In the genomic region with DNA sequence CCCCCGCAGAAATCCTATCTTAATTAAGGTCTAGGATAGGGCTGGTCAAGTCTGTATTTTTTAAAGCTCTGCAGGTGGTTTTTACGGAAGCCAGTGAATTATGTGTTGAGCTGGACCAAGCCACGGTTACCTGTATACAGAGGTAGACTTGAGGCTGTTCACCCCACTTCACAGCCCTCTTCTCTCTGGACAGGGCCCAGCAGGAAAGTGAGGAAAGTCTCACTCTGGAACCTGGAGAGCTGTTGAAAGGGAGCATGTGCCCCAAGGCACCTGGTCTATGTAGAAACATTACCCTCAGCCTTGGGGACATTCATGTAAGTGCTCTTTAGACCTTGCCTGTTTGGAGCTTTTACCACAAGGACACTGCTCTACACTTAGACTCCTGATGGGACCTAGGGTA, we compare ENCODE assay signal across 31 cellular contexts. TPM values are rescaled to one million over a fixed set of nuclear protein-coding genes. Genes with fewer than 3 reads are reported as not detected.
"Had no signal": no experiment of that assay in that cellular context is flagged by ENCODE, and none has a peak within 500 bp of the region (broad histone marks: within the 10 kb centered on the region; RNA-seq: fewer than 3 reads in every experiment).

No MANE protein-coding gene starts in this region.

- H3K4me3 Mint-ChIP-seq: activated naive CD8-positive, alpha-beta T cell treated with anti-CD3 and anti-CD28 coated beads, Interleukin-2, amount 50 U/mL, for 24 hours; memory B cell; naive thymus-derived CD8-positive, alpha-beta T cell; stimulated activated memory B cell treated with anti-CD40 and anti-IgM and Interleukin-4, amounts not matched to agents 10 μg/mL and 1 μg/mL and 100 μg/mL, for 72 hours; T-helper 1 cell treated with Interleukin-12 subunit alpha and Interleukin-12 subunit beta and Interleukin-4 antibody, amounts not matched to agents 30 μg/mL and 1 μg/mL, for 36 hours had no signal

- H3K4me3 ChIP-seq: esophagus muscularis mucosa, ovary, prostate gland, sigmoid colon, stomach, tibial artery had no signal

- ATAC-seq: activated CD4-positive, CD25-positive, alpha-beta regulatory T cell treated with anti-CD3 and anti-CD28 coated beads, Interleukin-2, amount 50 U/mL, for 24 hours; activated naive CD8-positive, alpha-beta T cell treated with anti-CD3 and anti-CD28 coated beads, Interleukin-2, amount 50 U/mL, for 24 hours; foreskin keratinocyte; left cardiac atrium; naive thymus-derived CD8-positive, alpha-beta T cell; stimulated activated memory B cell treated with anti-CD40 and anti-IgM and Interleukin-4, amounts not matched to agents 10 μg/mL and 1 μg/mL and 100 μg/mL, for 72 hours had no signal

- H3K4me1 ChIP-seq: esophagus muscularis mucosa, foreskin keratinocyte, prostate gland, sigmoid colon had no signal

- H3K27ac Mint-ChIP-seq: activated naive CD8-positive, alpha-beta T cell treated with anti-CD3 and anti-CD28 coated beads, Interleukin-2, amount 50 U/mL, for 24 hours; memory B cell; naive thymus-derived CD8-positive, alpha-beta T cell; stimulated activated memory B cell treated with anti-CD40 and anti-IgM and Interleukin-4, amounts not matched to agents 10 μg/mL and 1 μg/mL and 100 μg/mL, for 72 hours; T-helper 1 cell treated with Interleukin-12 subunit alpha and Interleukin-12 subunit beta and Interleukin-4 antibody, amounts not matched to agents 30 μg/mL and 1 μg/mL, for 36 hours had no signal

- H3K27ac ChIP-seq: esophagus muscularis mucosa, foreskin keratinocyte, neutrophil, ovary, prostate gland, sigmoid colon, stomach, tibial artery, VCaP had no signal

- H3K9me3 Mint-ChIP-seq: activated naive CD8-positive, alpha-beta T cell treated with anti-CD3 and anti-CD28 coated beads, Interleukin-2, amount 50 U/mL, for 24 hours; memory B cell; naive thymus-derived CD8-positive, alpha-beta T cell; stimulated activated memory B cell treated with anti-CD40 and anti-IgM and Interleukin-4, amounts not matched to agents 10 μg/mL and 1 μg/mL and 100 μg/mL, for 72 hours; T-helper 1 cell treated with Interleukin-12 subunit alpha and Interleukin-12 subunit beta and Interleukin-4 antibody, amounts not matched to agents 30 μg/mL and 1 μg/mL, for 36 hours had no signal

- H3K9me3 ChIP-seq: esophagus muscularis mucosa, neutrophil, ovary, prostate gland, sigmoid colon, stomach, tibial artery had no signal

- H3K27me3 ChIP-seq: ovary had no signal

- H3K36me3 Mint-ChIP-seq: memory B cell; naive thymus-derived CD8-positive, alpha-beta T cell; stimulated activated memory B cell treated with anti-CD40 and anti-IgM and Interleukin-4, amounts not matched to agents 10 μg/mL and 1 μg/mL and 100 μg/mL, for 72 hours had no signal

- H3K36me3 ChIP-seq: esophagus muscularis mucosa, neutrophil, ovary, prostate gland, sigmoid colon, stomach, tibial artery had no signal

- DNase-seq: activated CD4-positive, alpha-beta T cell treated with anti-CD3 and anti-CD28 coated beads for 48 hours; activated CD4-positive, alpha-beta T cell treated with anti-CD3 and anti-CD28 coated beads, Interleukin-2, amount 50 U/mL, for 48 hours; activated CD8-positive, alpha-beta memory T cell treated with anti-CD3 and anti-CD28 coated beads, Interleukin-2, amount 50 U/mL, for 4 hours; activated gamma-delta T cell treated with Interleukin-2 at 50 U/mL for 16 hours; activated naive CD4-positive, alpha-beta T cell treated with anti-CD3 and anti-CD28 coated beads, Interleukin-2, amount 50 U/mL, for 16 hours; activated naive CD8-positive, alpha-beta T cell treated with anti-CD3 and anti-CD28 coated beads, Interleukin-2, amount 50 U/mL, for 24 hours; activated T-cell treated with anti-CD3 and anti-CD28 coated beads, Interleukin-2, amount 50 U/mL, for 1 hour; caudate nucleus; foreskin keratinocyte; left cardiac atrium; naive thymus-derived CD8-positive, alpha-beta T cell; ovary; sigmoid colon; small intestine; stimulated activated CD4-positive, alpha-beta T cell treated with anti-CD3 and anti-CD28 coated beads, Interleukin-1b, Interleukin-23, amount 100 ng/mL, for 48 hours; stimulated activated CD4-positive, alpha-beta T cell treated with anti-CD3 and anti-CD28 coated beads, Interleukin-4, amount 100 ng/mL, for 4 hours; stimulated activated CD8-positive, alpha-beta memory T cell treated with anti-CD3 and anti-CD28 coated beads, Interleukin-4, amount 100 ng/mL, for 48 hours; stomach; SW 1271; T-helper 9 cell; tibial artery had no signal

RNA-seq across cellular contexts. Expression of gene SEMA5B, which starts 6.9 kb away (rescaled TPM):
- total RNA-seq: activated CD8-positive, alpha-beta memory T cell treated with anti-CD3 and anti-CD28 coated beads for 36 hours; foreskin keratinocyte; glomerular endothelial cell had no signal
